In the genomic region with DNA sequence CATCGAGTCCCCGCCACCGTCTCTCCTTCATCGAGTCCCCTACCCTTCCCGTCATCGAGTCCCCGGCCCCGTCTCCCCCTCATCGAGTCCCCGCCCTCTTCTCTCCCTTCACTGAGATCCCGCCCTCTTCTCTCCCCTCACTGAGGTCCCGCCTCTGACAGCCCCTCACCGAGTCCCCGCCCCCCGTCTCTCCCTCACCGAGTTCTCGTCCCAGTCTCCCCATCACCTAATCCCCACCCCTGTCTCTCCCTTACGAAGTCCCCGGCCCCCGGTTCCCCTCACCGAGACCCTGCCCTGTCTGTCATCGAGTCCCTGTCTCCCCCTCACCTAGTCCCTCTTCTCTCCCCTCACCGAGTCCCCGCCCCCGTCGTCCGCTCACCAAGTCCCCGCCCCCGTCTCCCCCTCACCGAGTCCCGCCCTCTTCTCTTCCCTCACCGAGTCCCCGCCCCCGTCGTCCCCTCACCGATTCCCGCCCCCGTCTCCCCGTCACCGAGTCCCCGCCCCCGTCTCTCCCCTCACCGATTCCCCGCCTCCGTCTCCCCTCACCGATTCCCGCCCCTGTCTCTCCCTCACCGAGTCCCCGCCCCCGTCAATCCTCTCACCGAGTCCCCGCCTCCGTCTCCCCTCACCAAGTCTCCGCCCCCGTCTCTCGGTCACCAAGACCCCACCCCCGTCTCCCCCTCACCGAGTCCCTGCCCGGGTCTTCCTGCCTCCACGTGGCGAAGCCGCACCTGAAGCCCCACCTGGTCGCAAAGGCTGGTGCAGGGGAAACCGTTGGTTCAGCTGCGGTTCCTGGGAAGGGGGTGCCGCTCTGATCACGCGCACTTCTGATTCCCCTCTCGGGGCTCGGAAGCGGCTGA, we compare ENCODE assay signal across 8 cellular contexts. TPM values are rescaled to one million over a fixed set of nuclear protein-coding genes. Genes with fewer than 3 reads are reported as not detected.
DNase-seq lines count a peak whose midpoint lies in the region; ATAC-seq, FAIRE-seq and TF ChIP-seq lines count a peak whose summit lies in the region.

No MANE protein-coding gene starts in this region.

- TF ChIP-seq EP300 in HepG2 (IDR thresholded peaks at IDR 0.05; ENCODE audit: low read depth in 2 of 2, low read length in 2 of 2), result no peak
- TF ChIP-seq EP300 in HepG2 (CRISPR knock-in tag; IDR thresholded peaks at IDR 0.05; ENCODE audit: borderline replicate concordance), result no peak

- WGBS in HepG2 (ENCODE audit: low lambda C conversion rate), result 8% methylated on average over 64 of the region's 71 CpGs

- no peak for TF ChIP-seq CTCF in DOHH2 (IDR thresholded peaks at IDR 0.05; ENCODE audit: low read depth, low read length, poor library complexity, severe bottlenecking)
- TF ChIP-seq CTCF in dorsolateral prefrontal cortex (IDR thresholded peaks at IDR 0.05 in 54 of 56, conservative IDR thresholded peaks at IDR 0.05 in 2 of 56; ENCODE audit: low read depth in 1 of 56, partially characterized antibody in 56 of 56), result no peak
- no peak for TF ChIP-seq CTCF in HepG2 (CRISPR knock-in tag; IDR thresholded peaks at IDR 0.05)

- POLR2A ChIA-PET in activated CD8-positive, alpha-beta T cell treated with anti-CD3 and anti-CD28 coated beads, Interleukin-2, amount 10 ng/mL, durations not matched to agents 7 days and 5 days (lab: Charles Lee), result interaction anchor here (1.4 to 1.5 kb wide), 2 partner anchors 24 to 208 kb away, joined by 3 to 5 read pairs; partner anchors contain the start of gene ZNF846
- POLR2A ChIA-PET in HepG2 (lab: Yijun Ruan, JAX), result no interaction called here

- intact Hi-C loops in dorsolateral prefrontal cortex (cut with DNase I) (loop anchor here (5.0 to 10.0 kb wide), 4 partner anchors 118 to 585 kb away; partner anchors contain the start of gene ZNF562 (in 1 of the 2)), HepG2 (cut with micrococcal nuclease; ENCODE audit: unreplicated experiment) (loop anchor here (1.0 to 10.0 kb wide), 2 partner anchors 27 to 478 kb away; partner anchors contain the start of gene FBXL12)

- CTCF ChIA-PET in activated CD8-positive, alpha-beta T cell treated with anti-CD3 and anti-CD28 coated beads, Interleukin-2, amount 10 ng/mL, durations not matched to agents 7 days and 5 days (lab: Charles Lee), result interaction anchor here (1.5 to 1.6 kb wide), 2 partner anchors 167 to 206 kb away, joined by 4 to 8 read pairs; no protein-coding TSS in a partner anchor
- CTCF ChIA-PET in HepG2 (lab: Yijun Ruan, JAX; ENCODE audit: low intra/inter-chr PET ratio, low total read pairs), result interaction anchor here (1.1 kb wide), 1 partner anchor 167 kb away, joined by 5 read pairs; no protein-coding TSS in a partner anchor

- ATAC-seq in HG03432 (IDR thresholded peaks at IDR 0.05; ENCODE audit: unreplicated experiment), result peak; percentile 35
- peak; percentile 59 for ATAC-seq in activated CD8-positive, alpha-beta T cell treated with anti-CD3 and anti-CD28 coated beads, Interleukin-2, amount 10 ng/mL, durations not matched to agents 7 days and 5 days
- peak; percentile 68 for ATAC-seq in HepG2
- no peak for ATAC-seq in HG02588 (IDR thresholded peaks at IDR 0.05; ENCODE audit: unreplicated experiment)

- H3K9ac ChIP-seq in HepG2 (ENCODE audit: insufficient read depth, low read depth, low read length), result peak overlapping the region; percentile 39; the same call in 1 of the 2 replicates

- H3K27ac ChIP-seq in DOHH2 (ENCODE audit: low read depth, low read length), result peak overlapping the region; percentile 41
- peak overlapping the region; percentile 34 to 93 (median 84) for H3K27ac ChIP-seq in dorsolateral prefrontal cortex
- H3K27ac ChIP-seq in HepG2 (ENCODE audit: extremely low read length, insufficient read depth, low read length), result peak overlapping the region; percentile 43

- no peak overlapping the region for H2AFZ ChIP-seq in HepG2 (ENCODE audit: low read length)

- H3K4me1 Mint-ChIP-seq in activated CD8-positive, alpha-beta T cell treated with anti-CD3 and anti-CD28 coated beads, Interleukin-2, amount 10 ng/mL, durations not matched to agents 7 days and 5 days (ENCODE audit: low read depth), result peaks cover 28% of the 10 kb centered on the region

- H3K27me3 ChIP-seq in DOHH2 (ENCODE audit: control insufficient read depth, low read length) (no peaks in the 10 kb centered on the region), dorsolateral prefrontal cortex (no peaks in the 10 kb centered on the region), HepG2 (ENCODE audit: control insufficient read depth in 1 of 2, insufficient read depth in 2 of 2, low read length in 2 of 2) (no peaks in the 10 kb centered on the region)

- no peaks in the 10 kb centered on the region for H3K27me3 Mint-ChIP-seq in activated CD8-positive, alpha-beta T cell treated with anti-CD3 and anti-CD28 coated beads, Interleukin-2, amount 10 ng/mL, durations not matched to agents 7 days and 5 days (ENCODE audit: low read depth)

- H3K4me1 ChIP-seq in DOHH2 (ENCODE audit: control insufficient read depth, low read length), result peaks cover 16% of the 10 kb centered on the region
- peaks cover 19% of the 10 kb centered on the region for H3K4me1 ChIP-seq in HepG2 (ENCODE audit: insufficient read depth, low read length)

- H3K4me3 ChIP-seq in DOHH2 (ENCODE audit: low read length) (peak overlapping the region; percentile 96), dorsolateral prefrontal cortex (peak overlapping the region; percentile 47 to 84 (median 69)), HepG2 (replicated peaks in 1 of 3; ENCODE audit: insufficient read depth in 1 of 3, low read depth in 2 of 3, low read length in 3 of 3) (peak overlapping the region; percentile 60 to 78 (median 69); a peak in 4 of 6 replicates)

- peaks cover 4% of the 10 kb centered on the region for H3K36me3 Mint-ChIP-seq in activated CD8-positive, alpha-beta T cell treated with anti-CD3 and anti-CD28 coated beads, Interleukin-2, amount 10 ng/mL, durations not matched to agents 7 days and 5 days (ENCODE audit: low read depth)

- no TSS peak for BruUV-seq in HepG2 (replicated peaks; lab: Mats Ljungman, UMichigan)

- TF ChIP-seq RAD21 in HepG2 (CRISPR knock-in tag; IDR thresholded peaks at IDR 0.05), result no peak

- H3K9me3 ChIP-seq in DOHH2 (ENCODE audit: control insufficient read depth, insufficient read depth, low read length), result no peaks in the 10 kb centered on the region
- H3K9me3 ChIP-seq in HepG2 (ENCODE audit: low read length), result no peaks in the 10 kb centered on the region

- peak overlapping the region; percentile 99 for H3K4me2 ChIP-seq in DOHH2 (ENCODE audit: low read length)
- H3K4me2 ChIP-seq in HepG2 (ENCODE audit: low read depth, low read length), result peak overlapping the region; percentile 58

- H4K20me1 ChIP-seq in DOHH2 (ENCODE audit: control insufficient read depth, insufficient read depth, low read depth, low read length) (no peaks in the 10 kb centered on the region), HepG2 (ENCODE audit: insufficient read depth, low read length) (no peaks in the 10 kb centered on the region)

- peaks cover 8% of the 10 kb centered on the region for H3F3A ChIP-seq in DOHH2 (ENCODE audit: control insufficient read depth, insufficient read depth)

- DNase-seq in NCI-H82 (lab: John Stamatoyannopoulos, UW) (peak; percentile 97), dorsolateral prefrontal cortex (peak; percentile 75 to 93 (median 85)), HepG2 (ENCODE audit: low spot score) (peak; percentile 71)
- DNase-seq in activated CD8-positive, alpha-beta T cell treated with anti-CD3 and anti-CD28 coated beads, Interleukin-2, amount 10 ng/mL, durations not matched to agents 7 days and 5 days, result peak; percentile 94
- DNase-seq in stimulated activated CD4-positive, alpha-beta T cell treated with anti-CD3 and anti-CD28 coated beads, Interleukin-1b, Interleukin-23, amount 100 ng/mL, for 48 hours, result peak; percentile 90

- peak overlapping the region; percentile 77 for H3K4me3 Mint-ChIP-seq in activated CD8-positive, alpha-beta T cell treated with anti-CD3 and anti-CD28 coated beads, Interleukin-2, amount 10 ng/mL, durations not matched to agents 7 days and 5 days

- no peaks in the 10 kb centered on the region for H3K79me2 ChIP-seq in DOHH2 (ENCODE audit: control insufficient read depth, low read length)
- no peaks in the 10 kb centered on the region for H3K79me2 ChIP-seq in HepG2 (ENCODE audit: insufficient read depth, low read length)

- in situ Hi-C loops in HepG2 (cut with HindIII; ENCODE audit: extremely low pct_ligation_motif_present, low pct_unique_long_range_greater_than_20kb), result loop anchor here (5.0 to 25.0 kb wide), 2 partner anchors 165 to 655 kb away; partner anchors contain the start of genes OR7G3 and ZNF317

- H3K9me3 Mint-ChIP-seq in activated CD8-positive, alpha-beta T cell treated with anti-CD3 and anti-CD28 coated beads, Interleukin-2, amount 10 ng/mL, durations not matched to agents 7 days and 5 days (ENCODE audit: insufficient read depth), result no peaks in the 10 kb centered on the region

- no peaks in the 10 kb centered on the region for H3K9me2 ChIP-seq in DOHH2 (replicated peaks; ENCODE audit: control insufficient read depth, low read length)

- peak overlapping the region; percentile 90 for H3K27ac Mint-ChIP-seq in activated CD8-positive, alpha-beta T cell treated with anti-CD3 and anti-CD28 coated beads, Interleukin-2, amount 10 ng/mL, durations not matched to agents 7 days and 5 days

- FAIRE-seq in HepG2 (lab: Jason Lieb, UNC), result no peak

- H3K36me3 ChIP-seq in DOHH2 (ENCODE audit: control insufficient read depth, low read length), result no peaks in the 10 kb centered on the region
- no peaks in the 10 kb centered on the region for H3K36me3 ChIP-seq in HepG2 (replicated peaks in 1 of 2; ENCODE audit: control insufficient read depth in 1 of 2, insufficient read depth in 2 of 2, low read length in 2 of 2)

- TF ChIP-seq POLR2A in HepG2 (IDR thresholded peaks at IDR 0.05; ENCODE audit: insufficient read depth in 1 of 2, low read depth in 2 of 2, low read length in 2 of 2), result no peak

RNA-seq across cellular contexts. Expression of gene ZNF846, which starts 23.9 kb away (rescaled TPM):
- 10 to 100 TPM in 1 of 2 experiments, 1 to 10 TPM in 1; 9.4 to 12.5 TPM for total RNA-seq in activated CD8-positive, alpha-beta T cell treated with anti-CD3 and anti-CD28 coated beads, Interleukin-2, amount 10 ng/mL, durations not matched to agents 7 days and 5 days
- total RNA-seq in dorsolateral prefrontal cortex, result 10 to 100 TPM; 22.4 to 55.4 (median 33.7) TPM
- total RNA-seq in HepG2 (2016; rRNA removed; fragmentation: Illumina TruSeq; extraction: Trizol), result 3.7 and 5.4 TPM in 2 replicates
- 1.6 and 2.6 TPM in 2 replicates for total RNA-seq in HepG2 (2016; cell fraction: cytosol; rRNA removed; fragmentation: Illumina TruSeq; extraction: Trizol; ENCODE audit: low read depth)
- 4.3 and 4.7 TPM in 2 replicates for total RNA-seq in HepG2 (2016; cell fraction: insoluble cytoplasmic fraction; rRNA removed; fragmentation: Illumina TruSeq; extraction: Trizol)
- total RNA-seq in HepG2 (2016; cell fraction: membrane; rRNA removed; fragmentation: Illumina TruSeq; extraction: Trizol), result 2.1 and 3.0 TPM in 2 replicates
- 8.0 and 9.0 TPM in 2 replicates for total RNA-seq in HepG2 (2016; cell fraction: nucleus; rRNA removed; fragmentation: Illumina TruSeq; extraction: Trizol)
- polyA plus RNA-seq in HepG2 (2011; rRNA removed), result 4.7 and 4.8 TPM in 2 replicates
- polyA plus RNA-seq in HepG2 (2011; cell fraction: cytosol; rRNA removed), result 1.6 and 2.3 TPM in 2 replicates
- 5.1 and 8.8 TPM in 2 replicates for polyA plus RNA-seq in HepG2 (2011; cell fraction: nucleus; rRNA removed)
- 3.5 and 3.9 TPM in 2 replicates for polyA plus RNA-seq in HepG2 (2012)
- 1.2 and 1.7 TPM in 2 replicates for polyA plus RNA-seq in HepG2 (2016; cell fraction: cytosol; fragmentation: Illumina TruSeq; extraction: Trizol; ENCODE audit: low read depth)
- polyA plus RNA-seq in HepG2 (2016; cell fraction: insoluble cytoplasmic fraction; fragmentation: Illumina TruSeq; extraction: Trizol; ENCODE audit: low read depth), result 2.1 and 2.2 TPM in 2 replicates
- 1.3 and 1.4 TPM in 2 replicates for polyA plus RNA-seq in HepG2 (2016; cell fraction: membrane; fragmentation: Illumina TruSeq; extraction: Trizol; ENCODE audit: low read depth)
- polyA plus RNA-seq in HepG2 (2016; cell fraction: nucleus; fragmentation: Illumina TruSeq; extraction: Trizol; ENCODE audit: insufficient read depth, low read depth), result 13.0 and 15.2 TPM in 2 replicates
- polyA minus RNA-seq in HepG2 (2011; rRNA and poly(A)+ RNA removed; ENCODE audit: low replicate concordance), result 3.4 TPM in 1 of 2 replicates, not detected in the other
- polyA minus RNA-seq in HepG2 (2011; cell fraction: cytosol; rRNA and poly(A)+ RNA removed), result 0.79 and 0.97 TPM in 2 replicates
- polyA minus RNA-seq in HepG2 (2011; cell fraction: nucleus; rRNA and poly(A)+ RNA removed), result 19.5 and 21.5 TPM in 2 replicates

RNA-seq across cellular contexts. Expression of gene FBXL12, which starts 26.5 kb away (rescaled TPM):
- total RNA-seq in activated CD8-positive, alpha-beta T cell treated with anti-CD3 and anti-CD28 coated beads, Interleukin-2, amount 10 ng/mL, durations not matched to agents 7 days and 5 days, result 10 to 100 TPM; 26.4 to 29.0 TPM
- total RNA-seq in dorsolateral prefrontal cortex, result 10 to 100 TPM; 10.8 to 26.2 (median 17.7) TPM
- total RNA-seq in HepG2 (2016; rRNA removed; fragmentation: Illumina TruSeq; extraction: Trizol), result 19.0 and 20.4 TPM in 2 replicates
- total RNA-seq in HepG2 (2016; cell fraction: cytosol; rRNA removed; fragmentation: Illumina TruSeq; extraction: Trizol; ENCODE audit: low read depth), result 6.1 and 6.2 TPM in 2 replicates
- 15.4 and 21.7 TPM in 2 replicates for total RNA-seq in HepG2 (2016; cell fraction: insoluble cytoplasmic fraction; rRNA removed; fragmentation: Illumina TruSeq; extraction: Trizol)
- total RNA-seq in HepG2 (2016; cell fraction: membrane; rRNA removed; fragmentation: Illumina TruSeq; extraction: Trizol), result 9.7 and 12.3 TPM in 2 replicates
- 18.7 and 20.1 TPM in 2 replicates for total RNA-seq in HepG2 (2016; cell fraction: nucleus; rRNA removed; fragmentation: Illumina TruSeq; extraction: Trizol)
- polyA plus RNA-seq in HepG2 (2011; rRNA removed), result 23.1 and 30.1 TPM in 2 replicates
- 15.4 and 23.3 TPM in 2 replicates for polyA plus RNA-seq in HepG2 (2011; cell fraction: cytosol; rRNA removed)
- 56.0 and 59.0 TPM in 2 replicates for polyA plus RNA-seq in HepG2 (2011; cell fraction: nucleus; rRNA removed)
- polyA plus RNA-seq in HepG2 (2012), result 17.5 and 22.5 TPM in 2 replicates
- 2.6 and 3.8 TPM in 2 replicates for polyA plus RNA-seq in HepG2 (2016; cell fraction: cytosol; fragmentation: Illumina TruSeq; extraction: Trizol; ENCODE audit: low read depth)
- 21.5 and 27.0 TPM in 2 replicates for polyA plus RNA-seq in HepG2 (2016; cell fraction: insoluble cytoplasmic fraction; fragmentation: Illumina TruSeq; extraction: Trizol; ENCODE audit: low read depth)
- 7.6 and 8.6 TPM in 2 replicates for polyA plus RNA-seq in HepG2 (2016; cell fraction: membrane; fragmentation: Illumina TruSeq; extraction: Trizol; ENCODE audit: low read depth)
- 35.6 and 40.1 TPM in 2 replicates for polyA plus RNA-seq in HepG2 (2016; cell fraction: nucleus; fragmentation: Illumina TruSeq; extraction: Trizol; ENCODE audit: insufficient read depth, low read depth)
- 9.7 and 38.5 TPM in 2 replicates for polyA minus RNA-seq in HepG2 (2011; rRNA and poly(A)+ RNA removed; ENCODE audit: low replicate concordance)
- 10.0 and 11.3 TPM in 2 replicates for polyA minus RNA-seq in HepG2 (2011; cell fraction: cytosol; rRNA and poly(A)+ RNA removed)
- polyA minus RNA-seq in HepG2 (2011; cell fraction: nucleus; rRNA and poly(A)+ RNA removed), result 25.1 and 28.3 TPM in 2 replicates

RNA-seq across cellular contexts. Expression of gene UBL5, which starts 35.3 kb away (rescaled TPM):
- 100 to 1,000 TPM; 383 to 395 TPM for total RNA-seq in activated CD8-positive, alpha-beta T cell treated with anti-CD3 and anti-CD28 coated beads, Interleukin-2, amount 10 ng/mL, durations not matched to agents 7 days and 5 days
- total RNA-seq in dorsolateral prefrontal cortex (100 to 1,000 TPM; 172 to 365 (median 275) TPM), HepG2 (2016; rRNA removed; fragmentation: Illumina TruSeq; extraction: Trizol) (373 and 382 TPM in 2 replicates)
- 139 and 172 TPM in 2 replicates for total RNA-seq in HepG2 (2016; cell fraction: cytosol; rRNA removed; fragmentation: Illumina TruSeq; extraction: Trizol; ENCODE audit: low read depth)
- 375 and 403 TPM in 2 replicates for total RNA-seq in HepG2 (2016; cell fraction: insoluble cytoplasmic fraction; rRNA removed; fragmentation: Illumina TruSeq; extraction: Trizol)
- 186 and 246 TPM in 2 replicates for total RNA-seq in HepG2 (2016; cell fraction: membrane; rRNA removed; fragmentation: Illumina TruSeq; extraction: Trizol)
- total RNA-seq in HepG2 (2016; cell fraction: nucleus; rRNA removed; fragmentation: Illumina TruSeq; extraction: Trizol), result 155 and 174 TPM in 2 replicates
- 427 and 487 TPM in 2 replicates for polyA plus RNA-seq in HepG2 (2011; rRNA removed)
- 507 and 557 TPM in 2 replicates for polyA plus RNA-seq in HepG2 (2011; cell fraction: cytosol; rRNA removed)
- 178 and 205 TPM in 2 replicates for polyA plus RNA-seq in HepG2 (2011; cell fraction: nucleus; rRNA removed)
- 308 and 326 TPM in 2 replicates for polyA plus RNA-seq in HepG2 (2012)
- polyA plus RNA-seq in HepG2 (2016; cell fraction: cytosol; fragmentation: Illumina TruSeq; extraction: Trizol; ENCODE audit: low read depth), result 140 and 221 TPM in 2 replicates
- polyA plus RNA-seq in HepG2 (2016; cell fraction: insoluble cytoplasmic fraction; fragmentation: Illumina TruSeq; extraction: Trizol; ENCODE audit: low read depth), result 360 and 409 TPM in 2 replicates
- polyA plus RNA-seq in HepG2 (2016; cell fraction: membrane; fragmentation: Illumina TruSeq; extraction: Trizol; ENCODE audit: low read depth), result 156 and 243 TPM in 2 replicates
- polyA plus RNA-seq in HepG2 (2016; cell fraction: nucleus; fragmentation: Illumina TruSeq; extraction: Trizol; ENCODE audit: insufficient read depth, low read depth), result 294 and 307 TPM in 2 replicates
- polyA minus RNA-seq in HepG2 (2011; rRNA and poly(A)+ RNA removed; ENCODE audit: low replicate concordance), result 47.1 and 96.5 TPM in 2 replicates
- polyA minus RNA-seq in HepG2 (2011; cell fraction: cytosol; rRNA and poly(A)+ RNA removed), result 33.3 and 39.4 TPM in 2 replicates
- 21.3 and 28.2 TPM in 2 replicates for polyA minus RNA-seq in HepG2 (2011; cell fraction: nucleus; rRNA and poly(A)+ RNA removed)

RNA-seq across cellular contexts. Expression of gene PIN1, which starts 42.7 kb away (rescaled TPM):
- 100 to 1,000 TPM; 114 to 117 TPM for total RNA-seq in activated CD8-positive, alpha-beta T cell treated with anti-CD3 and anti-CD28 coated beads, Interleukin-2, amount 10 ng/mL, durations not matched to agents 7 days and 5 days
- 100 to 1,000 TPM; 108 to 307 (median 215) TPM for total RNA-seq in dorsolateral prefrontal cortex
- total RNA-seq in HepG2 (2016; rRNA removed; fragmentation: Illumina TruSeq; extraction: Trizol), result 67.3 and 72.0 TPM in 2 replicates
- 25.2 and 25.3 TPM in 2 replicates for total RNA-seq in HepG2 (2016; cell fraction: cytosol; rRNA removed; fragmentation: Illumina TruSeq; extraction: Trizol; ENCODE audit: low read depth)
- 65.2 and 75.0 TPM in 2 replicates for total RNA-seq in HepG2 (2016; cell fraction: insoluble cytoplasmic fraction; rRNA removed; fragmentation: Illumina TruSeq; extraction: Trizol)
- total RNA-seq in HepG2 (2016; cell fraction: membrane; rRNA removed; fragmentation: Illumina TruSeq; extraction: Trizol), result 37.0 and 38.0 TPM in 2 replicates
- total RNA-seq in HepG2 (2016; cell fraction: nucleus; rRNA removed; fragmentation: Illumina TruSeq; extraction: Trizol), result 27.3 and 31.0 TPM in 2 replicates
- polyA plus RNA-seq in HepG2 (2011; rRNA removed), result 31.9 and 43.2 TPM in 2 replicates
- polyA plus RNA-seq in HepG2 (2011; cell fraction: cytosol; rRNA removed), result 39.4 and 64.9 TPM in 2 replicates
- 44.7 and 53.7 TPM in 2 replicates for polyA plus RNA-seq in HepG2 (2011; cell fraction: nucleus; rRNA removed)
- polyA plus RNA-seq in HepG2 (2012), result 19.6 and 20.3 TPM in 2 replicates
- polyA plus RNA-seq in HepG2 (2016; cell fraction: cytosol; fragmentation: Illumina TruSeq; extraction: Trizol; ENCODE audit: low read depth), result 20.1 and 20.5 TPM in 2 replicates
- polyA plus RNA-seq in HepG2 (2016; cell fraction: insoluble cytoplasmic fraction; fragmentation: Illumina TruSeq; extraction: Trizol; ENCODE audit: low read depth), result 61.0 and 62.9 TPM in 2 replicates
- polyA plus RNA-seq in HepG2 (2016; cell fraction: membrane; fragmentation: Illumina TruSeq; extraction: Trizol; ENCODE audit: low read depth), result 30.3 TPM in 2 replicates
- 55.0 and 61.1 TPM in 2 replicates for polyA plus RNA-seq in HepG2 (2016; cell fraction: nucleus; fragmentation: Illumina TruSeq; extraction: Trizol; ENCODE audit: insufficient read depth, low read depth)
- polyA minus RNA-seq in HepG2 (2011; rRNA and poly(A)+ RNA removed; ENCODE audit: low replicate concordance), result 15.9 and 27.0 TPM in 2 replicates
- polyA minus RNA-seq in HepG2 (2011; cell fraction: cytosol; rRNA and poly(A)+ RNA removed), result 10.9 and 16.1 TPM in 2 replicates
- 6.3 and 7.9 TPM in 2 replicates for polyA minus RNA-seq in HepG2 (2011; cell fraction: nucleus; rRNA and poly(A)+ RNA removed)
